ENCODE assay signal across 1 cellular context in genomic region chr4:98284640-98285046, GRCh38.
TF ChIP-seq lines count a peak whose summit lies in the region.

No MANE protein-coding gene starts in this region.

TF ChIP-seq in H1, 55 proteins besides CTCF, POLR2A, EP300 and RAD21 (continued from another document):
- TF ChIP-seq BRCA1 (IDR thresholded peaks at IDR 0.05; ENCODE audit: low read depth, low read length) (no peak), USF2 (IDR thresholded peaks at IDR 0.05; ENCODE audit: low read length) (peak; percentile 58), SRF (IDR thresholded peaks at IDR 0.05; ENCODE audit: low read depth, low read length) (peak; percentile 87), HDAC2 (IDR thresholded peaks at IDR 0.05; ENCODE audit: borderline replicate concordance in 1 of 2, low read depth in 2 of 2, low read length in 2 of 2) (no peak), TEAD4 (IDR thresholded peaks at IDR 0.05; ENCODE audit: low read depth, low read length) (peak; percentile 70), CREB1 (IDR thresholded peaks at IDR 0.05) (peak; percentile 19; the same call in 1 of the 2 replicates)
